In the genomic region with DNA sequence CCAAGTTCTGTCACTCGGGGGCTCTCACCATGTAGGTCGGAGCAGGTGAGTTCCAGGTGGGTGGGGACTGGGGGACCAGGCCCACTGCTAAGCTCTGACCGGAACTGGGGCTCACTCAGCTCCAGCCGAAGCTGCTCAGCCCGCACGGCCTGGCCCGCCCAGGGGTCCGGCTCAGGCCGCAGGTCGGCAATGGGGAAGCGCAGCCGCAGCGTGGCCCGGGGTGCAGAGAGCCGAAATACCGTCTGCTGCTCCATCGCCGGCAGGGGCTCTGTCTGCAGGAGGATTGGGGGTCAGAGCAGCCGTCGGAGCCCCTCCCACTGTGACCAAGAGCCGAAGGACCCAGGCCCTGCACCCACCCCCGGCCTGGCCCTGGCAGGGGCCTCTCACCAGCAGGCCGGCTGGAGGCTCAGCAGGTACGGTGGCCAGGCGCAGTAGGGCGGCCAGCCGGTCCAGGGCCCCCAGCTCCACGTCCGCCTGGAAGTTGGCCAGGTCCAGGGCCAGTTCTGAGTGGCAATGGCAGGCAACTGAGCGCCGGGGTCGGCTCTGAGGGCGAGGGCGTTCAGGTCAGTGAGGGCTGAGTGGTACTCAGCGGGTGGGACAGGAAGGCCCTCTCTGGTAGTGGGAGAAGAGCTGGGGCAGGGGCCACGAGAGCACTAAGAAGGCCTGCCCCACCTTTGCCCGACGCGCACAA, we compare ENCODE assay signal across 23 cellular contexts. TPM values are rescaled to one million over a fixed set of nuclear protein-coding genes. Genes with fewer than 3 reads are reported as not detected.
"Had no signal": no experiment of that assay in that cellular context is flagged by ENCODE, and none has a peak within 500 bp of the region (broad histone marks: within the 10 kb centered on the region; RNA-seq: fewer than 3 reads in every experiment).

No MANE protein-coding gene starts in this region.

- ATAC-seq: SK-N-SH treated with all-trans-retinoic acid at 6 μM for 48 hours had no signal

- DNase-seq: IMR-90, Kasumi-1, MM.1S, NCI-H1092 treated with DMSO at 0.1 percent for 48 hours, NCI-H1436, NCI-H187, NCI-H2029, NCI-H2081 treated with DMSO at 0.1 percent for 48 hours, NCI-H2171, NCI-H226, NCI-H446, NCI-H510A, NCI-H524 treated with DMSO at 0.1 percent for 48 hours, NCI-H69, NCI-H774, RPMI8226, SHP77, SJCRH30 had no signal

- H3K27me3 ChIP-seq: SJCRH30 had no signal

- H3K9ac ChIP-seq: KMS-11 had no signal

- H3K4me2 ChIP-seq: KMS-11 had no signal

- H3K27ac ChIP-seq: KMS-11, SJCRH30 had no signal

- H3K9me3 ChIP-seq: SJCRH30 had no signal

- H3K36me3 ChIP-seq: SJCRH30 had no signal

- H3K4me1 ChIP-seq: SJCRH30 had no signal

- H3K4me3 ChIP-seq: SJCRH30 had no signal

- FAIRE-seq: RCC 7860 had no signal

RNA-seq across cellular contexts. Expression of a gene that starts 25.9 kb away (rescaled TPM):
- total RNA-seq: HT-29, IMR-90, M059J, SJCRH30 had no signal
- polyA plus RNA-seq: IMR-90 had no signal
